ENCODE assay signal across 1 cellular context in genomic region chr11:126474888-126475626, GRCh38.
TF ChIP-seq lines count a peak whose summit lies in the region.

No MANE protein-coding gene starts in this region.

TF ChIP-seq in K562, 482 proteins besides CTCF, POLR2A, EP300 and RAD21:
- no peak for TF ChIP-seq NR2C2 (CRISPR knock-in tag; IDR thresholded peaks at IDR 0.05)
- TF ChIP-seq NR2C2 (tag; IDR thresholded peaks at IDR 0.05) = no peak
- no peak for TF ChIP-seq TFAP4 (CRISPR knock-in tag; IDR thresholded peaks at IDR 0.05; ENCODE audit: borderline replicate concordance)
- TF ChIP-seq SMAD3 (CRISPR knock-in tag; conservative IDR thresholded peaks at IDR 0.05) = no peak
- no peak for TF ChIP-seq ZNF79 (CRISPR knock-in tag; IDR thresholded peaks at IDR 0.05; ENCODE audit: low read depth)
